In the genomic region with DNA sequence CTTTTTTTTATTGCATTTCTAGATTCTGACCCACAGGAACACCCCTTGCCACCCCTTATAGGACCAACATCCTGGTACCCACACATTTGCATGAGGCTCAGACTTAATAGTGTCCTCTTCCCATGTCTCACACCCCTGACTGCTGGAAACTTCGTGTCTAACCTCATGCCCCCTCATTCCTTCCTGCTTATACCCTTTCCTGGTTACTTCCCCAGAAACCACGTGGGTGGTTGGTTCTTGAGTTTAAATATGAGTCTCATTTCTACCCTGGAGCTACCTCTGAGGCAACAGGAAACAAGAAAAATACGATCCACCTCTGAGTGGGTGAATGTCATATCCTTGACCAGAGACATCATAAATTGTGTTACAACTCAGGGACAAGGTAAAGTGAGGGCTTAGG, we compare ENCODE assay signal across 20 cellular contexts. TPM values are rescaled to one million over a fixed set of nuclear protein-coding genes. Genes with fewer than 3 reads are reported as not detected.
DNase-seq lines count a peak whose midpoint lies in the region; ATAC-seq and TF ChIP-seq lines count a peak whose summit lies in the region.
"Had no signal": no experiment of that assay in that cellular context is flagged by ENCODE, and none has a peak within 500 bp of the region (broad histone marks: within the 10 kb centered on the region; RNA-seq: fewer than 3 reads in every experiment).

No MANE protein-coding gene starts in this region.

- intact Hi-C loops in activated CD4-positive, alpha-beta T cell treated with anti-CD3 and anti-CD28 coated beads for 36 hours (cut with DNase I, micrococcal nuclease), result loop anchor here in 1 of 2 experiments (5.0 kb wide), 1 partner anchor 364 kb away; no protein-coding TSS in a partner anchor

- H3K4me3 Mint-ChIP-seq in activated CD4-positive, alpha-beta T cell treated with anti-CD3 and anti-CD28 coated beads for 36 hours, result no peak overlapping the region
- H3K4me3 Mint-ChIP-seq in activated naive CD8-positive, alpha-beta T cell, result no peak overlapping the region
- no peak overlapping the region for H3K4me3 Mint-ChIP-seq in nephron progenitor cell

- H3K79me2 ChIP-seq in trophoblast cell (ENCODE audit: control insufficient read depth, insufficient read depth, low read length, poor library complexity), result no peaks in the 10 kb centered on the region
- H3K79me2 ChIP-seq: parathyroid adenoma had no signal

- H3K18ac ChIP-seq in trophoblast cell (ENCODE audit: low read length), result no peak overlapping the region

- no peaks in the 10 kb centered on the region for H3K79me1 ChIP-seq in trophoblast cell (ENCODE audit: low read length)

- no peak overlapping the region for H4K91ac ChIP-seq in trophoblast cell (ENCODE audit: low read depth, low read length)

- no peak overlapping the region for H3K23ac ChIP-seq in trophoblast cell (ENCODE audit: low read length)

- peaks cover 4% of the 10 kb centered on the region for H3K27me3 Mint-ChIP-seq in activated CD4-positive, alpha-beta T cell treated with anti-CD3 and anti-CD28 coated beads for 36 hours
- no peaks in the 10 kb centered on the region for H3K27me3 Mint-ChIP-seq in activated naive CD8-positive, alpha-beta T cell
- H3K27me3 Mint-ChIP-seq in nephron progenitor cell (ENCODE audit: low read depth, poor library complexity), result peaks cover 16% of the 10 kb centered on the region

- no peak overlapping the region for H3K27ac Mint-ChIP-seq in activated CD4-positive, alpha-beta T cell treated with anti-CD3 and anti-CD28 coated beads for 36 hours
- peak overlapping the region; percentile 56 for H3K27ac Mint-ChIP-seq in activated naive CD8-positive, alpha-beta T cell
- H3K27ac Mint-ChIP-seq in nephron progenitor cell, result peak overlapping the region; percentile 55

- no peak overlapping the region for H3K4ac ChIP-seq in trophoblast cell (ENCODE audit: low read depth, low read length)

- H3K9me3 ChIP-seq in trophoblast cell (ENCODE audit: insufficient read depth, low read depth, low read length), result no peaks in the 10 kb centered on the region
- H3K9me3 ChIP-seq: BLaER1, gastroesophageal sphincter, left ventricle myocardium inferior, tibial nerve had no signal

- H2AFZ ChIP-seq in trophoblast cell (ENCODE audit: insufficient read depth, low read length, poor library complexity), result no peak overlapping the region
- H2AFZ ChIP-seq: parathyroid adenoma had no signal

- no peak overlapping the region for H3K27ac ChIP-seq in trophoblast cell (ENCODE audit: low read depth, low read length)
- H3K27ac ChIP-seq: BLaER1, gastroesophageal sphincter, KMS-11, left ventricle myocardium inferior, parathyroid adenoma, tibial nerve had no signal

- H2BK5ac ChIP-seq in trophoblast cell (ENCODE audit: low read depth, low read length, poor library complexity), result no peak overlapping the region

- H3K9ac ChIP-seq in trophoblast cell (ENCODE audit: low read length), result no peak overlapping the region
- H3K9ac ChIP-seq: BLaER1, KMS-11, parathyroid adenoma had no signal

- H3K14ac ChIP-seq in trophoblast cell (ENCODE audit: low read length), result no peak overlapping the region

- H2BK120ac ChIP-seq in trophoblast cell (ENCODE audit: insufficient read depth, low read length, poor library complexity), result no peak overlapping the region

- no peaks in the 10 kb centered on the region for H3K4me1 ChIP-seq in trophoblast cell (ENCODE audit: control insufficient read depth in 1 of 2, insufficient read depth in 2 of 2, low read length in 2 of 2)
- H3K4me1 ChIP-seq: BLaER1 had no signal

- peaks cover 22% of the 10 kb centered on the region for H3K4me1 Mint-ChIP-seq in activated CD4-positive, alpha-beta T cell treated with anti-CD3 and anti-CD28 coated beads for 36 hours
- H3K4me1 Mint-ChIP-seq in activated naive CD8-positive, alpha-beta T cell (ENCODE audit: low read depth), result peaks cover 16% of the 10 kb centered on the region
- H3K4me1 Mint-ChIP-seq in nephron progenitor cell, result peaks cover 83% of the 10 kb centered on the region

- H2AK5ac ChIP-seq in trophoblast cell (ENCODE audit: low read length), result no peak overlapping the region

- H3K36me3 Mint-ChIP-seq in activated CD4-positive, alpha-beta T cell treated with anti-CD3 and anti-CD28 coated beads for 36 hours (ENCODE audit: low read depth), result no peaks in the 10 kb centered on the region
- no peaks in the 10 kb centered on the region for H3K36me3 Mint-ChIP-seq in activated naive CD8-positive, alpha-beta T cell
- no peaks in the 10 kb centered on the region for H3K36me3 Mint-ChIP-seq in nephron progenitor cell (ENCODE audit: low read depth)

- no peaks in the 10 kb centered on the region for H3K27me3 ChIP-seq in trophoblast cell (ENCODE audit: insufficient read depth, low read length)
- H3K27me3 ChIP-seq: BLaER1, gastroesophageal sphincter, tibial nerve had no signal

- H2BK12ac ChIP-seq in trophoblast cell (ENCODE audit: low read length), result no peak overlapping the region

- peak; percentile 67 for ATAC-seq in activated CD4-positive, alpha-beta T cell treated with anti-CD3 and anti-CD28 coated beads for 36 hours
- ATAC-seq: activated CD4-positive, CD25-positive, alpha-beta regulatory T cell treated with anti-CD3 and anti-CD28 coated beads, Interleukin-2, amount 50 U/mL, for 24 hours; gastroesophageal sphincter had no signal

- no peak overlapping the region for H4K12ac ChIP-seq in trophoblast cell (ENCODE audit: low read depth, low read length)

- POLR2A ChIA-PET in activated CD4-positive, alpha-beta T cell treated with anti-CD3 and anti-CD28 coated beads for 36 hours (lab: Charles Lee), result no interaction called here

- H3K4me3 ChIP-seq in trophoblast cell (ENCODE audit: low read depth, low read length), result no peak overlapping the region
- H3K4me3 ChIP-seq: BLaER1, gastroesophageal sphincter, left ventricle myocardium inferior, tibial nerve had no signal

- CTCF ChIA-PET in activated CD4-positive, alpha-beta T cell treated with anti-CD3 and anti-CD28 coated beads for 36 hours (lab: Charles Lee), result interaction anchor here (1.2 to 1.5 kb wide), 2 partner anchors 9 to 29 kb away, joined by 3 to 4 read pairs; no protein-coding TSS in a partner anchor

- H3K9me3 Mint-ChIP-seq in activated CD4-positive, alpha-beta T cell treated with anti-CD3 and anti-CD28 coated beads for 36 hours (ENCODE audit: low read depth), result no peaks in the 10 kb centered on the region
- no peaks in the 10 kb centered on the region for H3K9me3 Mint-ChIP-seq in activated naive CD8-positive, alpha-beta T cell (ENCODE audit: low read depth)
- H3K9me3 Mint-ChIP-seq in nephron progenitor cell, result no peaks in the 10 kb centered on the region

- DNase-seq in activated CD4-positive, alpha-beta T cell treated with anti-CD3 and anti-CD28 coated beads for 36 hours, result peak; percentile 40
- DNase-seq in activated CD4-positive, alpha-beta T cell treated with anti-CD3 and anti-CD28 coated beads, Interleukin-2, amount 50 U/mL, for 1 hour, result no peak
- DNase-seq in HS-5 (ENCODE audit: low read depth) (peak; percentile 11), nephron progenitor cell (no peak), DMS114 treated with DMSO at 0.1 percent for 48 hours (lab: John Stamatoyannopoulos, UW; ENCODE audit: unreplicated experiment) (no peak), trophoblast cell (no peak), NCI-H526 (lab: John Stamatoyannopoulos, UW) (no peak)
- DNase-seq: cortex of kidney, H7, left ventricle myocardium inferior, NCI-H1105 treated with DMSO at 0.1 percent for 48 hours, OCI-M1 had no signal

- no peak overlapping the region for H3K4me2 ChIP-seq in trophoblast cell (ENCODE audit: low read length)
- H3K4me2 ChIP-seq: BLaER1, KMS-11 had no signal

- H4K8ac ChIP-seq in trophoblast cell (ENCODE audit: low read depth, low read length), result no peak overlapping the region

- WGBS in trophoblast cell (ENCODE audit: extremely low coverage, insufficient coverage, insufficient read length), result no CpG with 5 or more reads among the region's 3 CpGs

- no peak for TF ChIP-seq CTCF in nephron progenitor cell (IDR thresholded peaks at IDR 0.05)

- no peaks in the 10 kb centered on the region for H3K36me3 ChIP-seq in trophoblast cell (ENCODE audit: control insufficient read depth in 1 of 2, insufficient read depth in 2 of 2, low read length in 2 of 2)
- H3K36me3 ChIP-seq: BLaER1, gastroesophageal sphincter, left ventricle myocardium inferior, tibial nerve had no signal

RNA-seq across cellular contexts. Expression of gene TNP1, which starts 1.6 kb away (rescaled TPM):
- not detected for total RNA-seq in activated CD4-positive, alpha-beta T cell treated with anti-CD3 and anti-CD28 coated beads for 36 hours
- polyA plus RNA-seq in trophoblast cell (2013), result not detected in 2 replicates
- total RNA-seq: A172, gastroesophageal sphincter, H7, left ventricle myocardium inferior, tibial nerve had no signal

Comparison
In these comparisons a context has a peak if more than half of its experiments do, and no peak if none do; other contexts are left out.
1. DNase-seq: peak in activated CD4-positive, alpha-beta T cell treated with anti-CD3 and anti-CD28 coated beads for 36 hours (single experiment) and HS-5 (single experiment); none in activated CD4-positive, alpha-beta T cell treated with anti-CD3 and anti-CD28 coated beads, Interleukin-2, amount 50 U/mL, for 1 hour (single experiment), nephron progenitor cell (single experiment), DMS114 treated with DMSO at 0.1 percent for 48 hours (single experiment), trophoblast cell (0 of 2) and NCI-H526 (0 of 2).